Comparison of ENCODE assay signal across 8 cellular contexts in genomic region chr4:154491341-154491679, GRCh38. TPM values are rescaled to one million over a fixed set of nuclear protein-coding genes. Genes with fewer than 3 reads are reported as not detected.
DNase-seq lines count a peak whose midpoint lies in the region; ATAC-seq and TF ChIP-seq lines count a peak whose summit lies in the region.

No MANE protein-coding gene starts in this region.

- WGBS in urinary bladder, result 1% methylated on average over 11 of the region's 11 CpGs

- intact Hi-C loops in breast epithelium (cut with DNase I; ENCODE audit: low total_unique reads) (no loop called here), lower lobe of right lung (cut with DNase I) (no loop called here)

- peak overlapping the region; percentile 21 to 73 (median 52) for H3K4me3 ChIP-seq in breast epithelium
- H3K4me3 ChIP-seq in lower lobe of right lung, result peak overlapping the region; percentile 39
- H3K4me3 ChIP-seq in urinary bladder (ENCODE audit: low read depth, low read length), result peak overlapping the region; percentile 37

- TF ChIP-seq CTCF in breast epithelium (IDR thresholded peaks at IDR 0.05) (no peak), lower lobe of right lung (IDR thresholded peaks at IDR 0.05) (no peak)

- H3K4me1 ChIP-seq in breast epithelium, result peaks cover 5 to 8% of the 10 kb centered on the region in 2 donors
- H3K4me1 ChIP-seq in lower lobe of right lung, result peaks cover 24% of the 10 kb centered on the region
- no peaks in the 10 kb centered on the region for H3K4me1 ChIP-seq in urinary bladder (ENCODE audit: insufficient read depth)

- H3K27ac ChIP-seq in breast epithelium (no peak overlapping the region), lower lobe of right lung (no peak overlapping the region), urinary bladder (ENCODE audit: low read depth) (no peak overlapping the region)

- peaks cover 0 to 5% of the 10 kb centered on the region in 2 donors for H3K9me3 ChIP-seq in breast epithelium
- H3K9me3 ChIP-seq in lower lobe of right lung, result no peaks in the 10 kb centered on the region

- TF ChIP-seq POLR2A in breast epithelium (IDR thresholded peaks at IDR 0.05), result no peak

- no peaks in the 10 kb centered on the region for H3K36me3 ChIP-seq in breast epithelium
- H3K36me3 ChIP-seq in lower lobe of right lung, result no peaks in the 10 kb centered on the region
- H3K36me3 ChIP-seq in urinary bladder (ENCODE audit: insufficient read depth), result no peaks in the 10 kb centered on the region

- peaks cover 0 to 26% of the 10 kb centered on the region in 2 donors for H3K27me3 ChIP-seq in breast epithelium
- H3K27me3 ChIP-seq in lower lobe of right lung (ENCODE audit: low read depth), result peaks cover 64% of the 10 kb centered on the region

- peak; percentile 39 for ATAC-seq in GM21717 (IDR thresholded peaks at IDR 0.05; ENCODE audit: unreplicated experiment)
- no peak for ATAC-seq in lower lobe of right lung

- DNase-seq in DMS79 treated with DMSO at 0.1 percent for 48 hours (lab: John Stamatoyannopoulos, UW) (peak; percentile 7), DMS79 (lab: John Stamatoyannopoulos, UW) (no peak), NCI-H1417 treated with DMSO at 0.1 percent for 48 hours (lab: John Stamatoyannopoulos, UW) (peak; percentile 68), breast epithelium (ENCODE audit: low spot score in 2 of 2) (no peak), lower lobe of right lung (no peak), mucosa of gallbladder (ENCODE audit: low spot score) (no peak)

RNA-seq across cellular contexts. Expression of gene DCHS2, which starts 0.3 kb away (rescaled TPM):
- total RNA-seq in breast epithelium (1 to 10 TPM in 2 of 3 donors, not detected in 1; 2.8 to 5.2 TPM), lower lobe of right lung (0.53 TPM), urinary bladder (14.0 TPM), mucosa of gallbladder (14.2 TPM)
- 1.2 TPM for polyA plus RNA-seq in urinary bladder

RNA-seq across cellular contexts. Expression of gene PLRG1, which starts 58.9 kb away (rescaled TPM):
- total RNA-seq in breast epithelium (10 to 100 TPM; 38.1 to 61.2 (median 54.4) TPM), lower lobe of right lung (55.7 TPM), urinary bladder (78.4 TPM), mucosa of gallbladder (61.8 TPM)
- 43.1 TPM for polyA plus RNA-seq in urinary bladder

Comparison
In these comparisons a context has a peak if more than half of its experiments do, and no peak if none do; other contexts are left out.
1. DNase-seq: peak in DMS79 treated with DMSO at 0.1 percent for 48 hours (single experiment) and NCI-H1417 treated with DMSO at 0.1 percent for 48 hours (single experiment); none in DMS79 (single experiment), breast epithelium (0 of 2), lower lobe of right lung (single experiment) and mucosa of gallbladder (single experiment).
2. Peak in every context shown above with its lines, with median percentiles within 50 percentile points of each other: H3K4me3 ChIP-seq.